Comparison of ENCODE assay signal across 8 cellular contexts in genomic region chr10:91251430-91252056, GRCh38. TPM values are rescaled to one million over a fixed set of nuclear protein-coding genes. Genes with fewer than 3 reads are reported as not detected.
A peak's percentile ranks its signal among the peaks of the same experiment; 100 is the strongest.
DNase-seq lines count a peak whose midpoint lies in the region; ATAC-seq and TF ChIP-seq lines count a peak whose summit lies in the region.

No MANE protein-coding gene starts in this region.

- H3K4me1 ChIP-seq in HEK293 (ENCODE audit: control insufficient read depth, insufficient read depth, low read length): peaks cover 8% of the 10 kb centered on the region; the same call in 1 of the 2 replicates

- intact Hi-C loops in activated CD8-positive, alpha-beta T cell treated with anti-CD3 and anti-CD28 coated beads for 36 hours (cut with micrococcal nuclease): loop anchor here (2.0 to 5.0 kb wide), 3 partner anchors 163 to 339 kb away; no protein-coding TSS in a partner anchor

- TF ChIP-seq CTCF in HEK293 (tag by site-specific recombination; IDR thresholded peaks at IDR 0.05) (peak; percentile 36; the same call in 1 of the 2 replicates), epithelial cell of esophagus (IDR thresholded peaks at IDR 0.05; ENCODE audit: insufficient read depth, low read depth, low read length, missing control alignments) (peak; percentile 92)
- peak; percentile 93 for TF ChIP-seq CTCF in activated CD8-positive, alpha-beta T cell treated with anti-CD3 and anti-CD28 coated beads for 36 hours (IDR thresholded peaks at IDR 0.05)

- H3K4me3 ChIP-seq in HEK293 (ENCODE audit: low read depth, low read length): no peak overlapping the region
- H3K4me3 ChIP-seq in epithelial cell of esophagus (ENCODE audit: low read length): no peak overlapping the region

- no peaks in the 10 kb centered on the region for H3K27me3 Mint-ChIP-seq in activated CD8-positive, alpha-beta T cell treated with anti-CD3 and anti-CD28 coated beads for 36 hours
- H3K27me3 Mint-ChIP-seq in stimulated activated naive CD8-positive, alpha-beta T cell treated with anti-CD3 and anti-CD28 coated beads, Interleukin-15, amount 100 ng/mL, for 72 hours: no peaks in the 10 kb centered on the region

- no peaks in the 10 kb centered on the region for H3K9me3 Mint-ChIP-seq in activated CD8-positive, alpha-beta T cell treated with anti-CD3 and anti-CD28 coated beads for 36 hours
- no peaks in the 10 kb centered on the region for H3K9me3 Mint-ChIP-seq in stimulated activated naive CD8-positive, alpha-beta T cell treated with anti-CD3 and anti-CD28 coated beads, Interleukin-15, amount 100 ng/mL, for 72 hours

- CTCF ChIA-PET in HEK293 (lab: Yijun Ruan, JAX): interaction anchor here (0.6 to 5.8 kb wide), 42 partner anchors 10 to 1477 kb away, joined by 3 to 87 read pairs (median 4); partner anchors contain the start of genes PCGF5 and RPP30
- CTCF ChIA-PET in activated CD8-positive, alpha-beta T cell treated with anti-CD3 and anti-CD28 coated beads for 36 hours (lab: Charles Lee): interaction anchor here (0.7 to 7.8 kb wide), 50 partner anchors 9 to 377 kb away, joined by 3 to 184 read pairs (median 4); partner anchors contain the start of gene PCGF5

- H3K36me3 ChIP-seq in HEK293 (ENCODE audit: control insufficient read depth in 2 of 2, insufficient read depth in 1 of 2, low read length in 2 of 2): peaks cover 12 to 36% of the 10 kb centered on the region in 2 experiments

- no peak overlapping the region for H3K27ac Mint-ChIP-seq in activated CD8-positive, alpha-beta T cell treated with anti-CD3 and anti-CD28 coated beads for 36 hours
- no peak overlapping the region for H3K27ac Mint-ChIP-seq in stimulated activated naive CD8-positive, alpha-beta T cell treated with anti-CD3 and anti-CD28 coated beads, Interleukin-15, amount 100 ng/mL, for 72 hours

- no peak overlapping the region for H3K27ac ChIP-seq in HEK293 (ENCODE audit: extremely low read depth, low read depth, low read length)

- peaks cover 42% of the 10 kb centered on the region for H3K36me3 Mint-ChIP-seq in activated CD8-positive, alpha-beta T cell treated with anti-CD3 and anti-CD28 coated beads for 36 hours (ENCODE audit: low read depth)

- POLR2A ChIA-PET in HEK293 (lab: Yijun Ruan, JAX): interaction anchor here (1.4 kb wide), 1 partner anchor 340 kb away, joined by 6 read pairs; no protein-coding TSS in a partner anchor
- POLR2A ChIA-PET in activated CD8-positive, alpha-beta T cell treated with anti-CD3 and anti-CD28 coated beads for 36 hours (lab: Charles Lee): interaction anchor here (1.6 to 2.1 kb wide), 2 partner anchors 90 to 245 kb away, joined by 9 to 11 read pairs; no protein-coding TSS in a partner anchor

- peak; percentile 73 for DNase-seq in DMS53 (lab: John Stamatoyannopoulos, UW)
- DNase-seq in NCI-H69 (lab: John Stamatoyannopoulos, UW): peak; percentile 47
- peak; percentile 52 for DNase-seq in activated CD8-positive, alpha-beta T cell treated with anti-CD3 and anti-CD28 coated beads for 36 hours
- peak; percentile 60 for DNase-seq in epithelial cell of esophagus (ENCODE audit: low read depth)
- peak; percentile 53 for DNase-seq in mucosa of gallbladder (ENCODE audit: low spot score)
- peak; percentile 36 to 53 for DNase-seq in stimulated activated naive CD8-positive, alpha-beta T cell treated with anti-CD3 and anti-CD28 coated beads, Interleukin-15, amount 100 ng/mL, for 72 hours

- peaks cover 4% of the 10 kb centered on the region for H3K4me1 Mint-ChIP-seq in activated CD8-positive, alpha-beta T cell treated with anti-CD3 and anti-CD28 coated beads for 36 hours (ENCODE audit: low read depth)
- peaks cover 4% of the 10 kb centered on the region for H3K4me1 Mint-ChIP-seq in stimulated activated naive CD8-positive, alpha-beta T cell treated with anti-CD3 and anti-CD28 coated beads, Interleukin-15, amount 100 ng/mL, for 72 hours

- H3K9me3 ChIP-seq in HEK293 (ENCODE audit: control insufficient read depth, insufficient read depth, low read depth, low read length): no peaks in the 10 kb centered on the region

- H3K4me3 Mint-ChIP-seq in activated CD8-positive, alpha-beta T cell treated with anti-CD3 and anti-CD28 coated beads for 36 hours: no peak overlapping the region
- H3K4me3 Mint-ChIP-seq in stimulated activated naive CD8-positive, alpha-beta T cell treated with anti-CD3 and anti-CD28 coated beads, Interleukin-15, amount 100 ng/mL, for 72 hours: no peak overlapping the region

- ATAC-seq in activated CD8-positive, alpha-beta T cell treated with anti-CD3 and anti-CD28 coated beads for 36 hours: peak; percentile 73
- peak; percentile 49 for ATAC-seq in stimulated activated naive CD8-positive, alpha-beta T cell treated with anti-CD3 and anti-CD28 coated beads, Interleukin-15, amount 100 ng/mL, for 72 hours
- ATAC-seq in HG03025 (IDR thresholded peaks at IDR 0.05; ENCODE audit: low FRiP score, unreplicated experiment): no peak

TF ChIP-seq in HEK293, 187 proteins besides CTCF, POLR2A, EP300 and RAD21:
- TF ChIP-seq PATZ1 (tag by site-specific recombination; IDR thresholded peaks at IDR 0.05): no peak
- TF ChIP-seq ZNF202 (tag by site-specific recombination; IDR thresholded peaks at IDR 0.05; ENCODE audit: borderline replicate concordance): no peak
- peak; percentile 92 for TF ChIP-seq ZNF654 (tag by site-specific recombination; IDR thresholded peaks at IDR 0.05; ENCODE audit: low read depth)
- peak; percentile 77; the same call in 1 of the 2 replicates for TF ChIP-seq ZNF2 (tag by site-specific recombination; IDR thresholded peaks at IDR 0.05)
- TF ChIP-seq ZNF549 (tag by site-specific recombination; IDR thresholded peaks at IDR 0.05): no peak
- TF ChIP-seq ZNF530 (tag by site-specific recombination; IDR thresholded peaks at IDR 0.05; ENCODE audit: low read depth): no peak
- no peak for TF ChIP-seq MEIS1 (CRISPR knock-in tag; IDR thresholded peaks at IDR 0.05; ENCODE audit: borderline replicate concordance)
- no peak for TF ChIP-seq MYNN (tag by site-specific recombination; IDR thresholded peaks at IDR 0.05; ENCODE audit: borderline replicate concordance)
- no peak for TF ChIP-seq HOXC10 (CRISPR knock-in tag; IDR thresholded peaks at IDR 0.05)
- no peak for TF ChIP-seq GLI4 (tag by site-specific recombination; IDR thresholded peaks at IDR 0.05)
- TF ChIP-seq ZNF664 (tag by site-specific recombination; IDR thresholded peaks at IDR 0.05): peak; percentile 87
- TF ChIP-seq ZNF792 (tag by site-specific recombination; IDR thresholded peaks at IDR 0.05): no peak

RNA-seq across cellular contexts. Expression of gene PCGF5, which starts 31.1 kb away (rescaled TPM):
- total RNA-seq in activated CD8-positive, alpha-beta T cell treated with anti-CD3 and anti-CD28 coated beads for 36 hours: 10 to 100 TPM; 34.8 to 36.9 TPM
- 45.0 TPM for total RNA-seq in mucosa of gallbladder

Comparison
In these comparisons a context has a peak if more than half of its experiments do, and no peak if none do; other contexts are left out.
1. CTCF ChIP-seq: peak in every context shown above with its lines; median percentile 93 in activated CD8-positive, alpha-beta T cell treated with anti-CD3 and anti-CD28 coated beads for 36 hours; 92 in epithelial cell of esophagus; 36 in HEK293.